1 cellular context compared by ENCODE assay signal in genomic region chr5:13798569-13798968, GRCh38.
A peak's percentile ranks its signal among the peaks of the same experiment; 100 is the strongest.
TF ChIP-seq lines count a peak whose summit lies in the region.

No MANE protein-coding gene starts in this region.

TF ChIP-seq in HEK293, 187 proteins besides CTCF, POLR2A, EP300 and RAD21 (continued from another document):
- TF ChIP-seq REST (tag by site-specific recombination; IDR thresholded peaks at IDR 0.05) (peak; percentile 62; the same call in 1 of the 2 replicates), ZNF518A (tag by site-specific recombination; conservative IDR thresholded peaks at IDR 0.05; ENCODE audit: low read depth) (peak; percentile 85), ZFP37 (tag by site-specific recombination; IDR thresholded peaks at IDR 0.05) (peak; percentile 77), ZNF529 (tag by site-specific recombination; IDR thresholded peaks at IDR 0.05; ENCODE audit: insufficient replicate concordance) (peak; percentile 62), ZBTB11 (tag by site-specific recombination; conservative IDR thresholded peaks at IDR 0.05; ENCODE audit: low read depth) (peak; percentile 78)
TF ChIP-seq in HEK293: peak in this region for 22; not testable (repeated sequence) for 165.
